ENCODE assay signal across 1 cellular context in the genomic region with DNA sequence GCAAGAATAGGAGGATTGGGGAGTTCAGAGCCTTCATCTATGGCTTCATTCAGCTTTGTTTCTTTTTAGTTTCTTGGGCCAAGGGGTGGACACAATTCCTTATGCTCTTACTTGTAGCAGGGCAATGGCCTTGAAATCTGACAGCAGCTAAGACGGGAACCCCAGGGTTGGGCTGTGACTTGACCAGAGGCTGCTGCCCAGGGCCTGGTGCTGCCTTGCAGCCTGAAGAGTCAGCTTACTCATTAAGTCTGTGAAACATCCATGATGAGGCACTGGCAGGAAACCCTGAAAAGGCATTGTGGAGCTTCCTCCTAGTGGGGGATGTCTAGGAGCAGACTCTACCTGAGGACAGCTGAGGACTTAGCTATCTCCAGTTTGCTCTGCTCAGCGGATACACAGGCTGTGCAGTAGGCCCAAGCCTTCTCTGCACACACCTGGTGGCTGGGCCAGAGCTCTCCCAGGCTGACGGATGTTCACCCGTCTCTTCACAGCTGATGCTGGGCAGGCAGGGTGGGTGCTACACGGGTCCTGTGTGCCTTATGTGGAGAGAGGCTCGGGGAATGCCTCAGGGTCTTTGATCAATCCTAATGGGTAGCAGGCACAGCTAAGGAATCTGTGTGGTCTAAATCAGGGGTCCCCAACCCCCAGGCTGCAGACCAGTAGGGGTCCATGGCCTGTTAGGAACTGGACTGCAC.
TF ChIP-seq lines count a peak whose summit lies in the region.

No MANE protein-coding gene starts in this region.

TF ChIP-seq in H1, 55 proteins besides CTCF, POLR2A, EP300 and RAD21:
- no peak for TF ChIP-seq EZH2 (IDR thresholded peaks at IDR 0.05; ENCODE audit: low read depth, low read length, severe bottlenecking)
- TF ChIP-seq CHD1 (IDR thresholded peaks at IDR 0.05; ENCODE audit: low read depth, low read length) = no peak
- no peak for TF ChIP-seq CBX8 (IDR thresholded peaks at IDR 0.05; ENCODE audit: borderline replicate concordance, low read depth, low read length)
- no peak for TF ChIP-seq SP4 (IDR thresholded peaks at IDR 0.05; ENCODE audit: low read length)
- TF ChIP-seq CEBPB (IDR thresholded peaks at IDR 0.05; ENCODE audit: low read depth, low read length) = no peak
- TF ChIP-seq CHD2 (IDR thresholded peaks at IDR 0.05; ENCODE audit: low read length) = no peak
- TF ChIP-seq NRF1 (IDR thresholded peaks at IDR 0.05; ENCODE audit: low read depth, low read length) = no peak
- no peak for TF ChIP-seq RBBP5 (IDR thresholded peaks at IDR 0.05; ENCODE audit: borderline replicate concordance, low read depth, low read length)
- TF ChIP-seq GTF2F1 (IDR thresholded peaks at IDR 0.05; ENCODE audit: borderline replicate concordance, low read depth, low read length) = no peak
- TF ChIP-seq, protein P1, sequence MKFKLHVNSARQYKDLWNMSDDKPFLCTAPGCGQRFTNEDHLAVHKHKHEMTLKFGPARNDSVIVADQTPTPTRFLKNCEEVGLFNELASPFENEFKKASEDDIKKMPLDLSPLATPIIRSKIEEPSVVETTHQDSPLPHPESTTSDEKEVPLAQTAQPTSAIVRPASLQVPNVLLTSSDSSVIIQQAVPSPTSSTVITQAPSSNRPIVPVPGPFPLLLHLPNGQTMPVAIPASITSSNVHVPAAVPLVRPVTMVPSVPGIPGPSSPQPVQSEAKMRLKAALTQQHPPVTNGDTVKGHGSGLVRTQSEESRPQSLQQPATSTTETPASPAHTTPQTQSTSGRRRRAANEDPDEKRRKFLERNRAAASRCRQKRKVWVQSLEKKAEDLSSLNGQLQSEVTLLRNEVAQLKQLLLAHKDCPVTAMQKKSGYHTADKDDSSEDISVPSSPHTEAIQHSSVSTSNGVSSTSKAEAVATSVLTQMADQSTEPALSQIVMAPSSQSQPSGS (IDR thresholded peaks at IDR 0.05; ENCODE audit: low read length) = no peak
- no peak for TF ChIP-seq ASH2L (IDR thresholded peaks at IDR 0.05; ENCODE audit: low read length)
- TF ChIP-seq SIN3A (conservative IDR thresholded peaks at IDR 0.05 in 1 of 2, IDR thresholded peaks at IDR 0.05 in 1 of 2; ENCODE audit: low read depth in 1 of 2, low read length in 2 of 2) = no peak
- no peak for TF ChIP-seq JUN (IDR thresholded peaks at IDR 0.05; ENCODE audit: low read depth, low read length)
- no peak for TF ChIP-seq TCF12 (IDR thresholded peaks at IDR 0.05; ENCODE audit: low read depth, low read length)
- TF ChIP-seq, protein P2, sequence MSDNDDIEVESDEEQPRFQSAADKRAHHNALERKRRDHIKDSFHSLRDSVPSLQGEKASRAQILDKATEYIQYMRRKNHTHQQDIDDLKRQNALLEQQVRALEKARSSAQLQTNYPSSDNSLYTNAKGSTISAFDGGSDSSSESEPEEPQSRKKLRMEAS (IDR thresholded peaks at IDR 0.05) = no peak
- TF ChIP-seq KDM4A (IDR thresholded peaks at IDR 0.05; ENCODE audit: low read depth, low read length, severe bottlenecking) = no peak
- TF ChIP-seq, protein P3, sequence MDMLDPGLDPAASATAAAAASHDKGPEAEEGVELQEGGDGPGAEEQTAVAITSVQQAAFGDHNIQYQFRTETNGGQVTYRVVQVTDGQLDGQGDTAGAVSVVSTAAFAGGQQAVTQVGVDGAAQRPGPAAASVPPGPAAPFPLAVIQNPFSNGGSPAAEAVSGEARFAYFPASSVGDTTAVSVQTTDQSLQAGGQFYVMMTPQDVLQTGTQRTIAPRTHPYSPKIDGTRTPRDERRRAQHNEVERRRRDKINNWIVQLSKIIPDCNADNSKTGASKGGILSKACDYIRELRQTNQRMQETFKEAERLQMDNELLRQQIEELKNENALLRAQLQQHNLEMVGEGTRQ (IDR thresholded peaks at IDR 0.05; ENCODE audit: low read length) = no peak
- TF ChIP-seq SIX5 (IDR thresholded peaks at IDR 0.05; ENCODE audit: low read depth, low read length) = no peak
- TF ChIP-seq FOSL1 (IDR thresholded peaks at IDR 0.05; ENCODE audit: insufficient read depth, low read depth, low read length) = no peak
- TF ChIP-seq NANOG (IDR thresholded peaks at IDR 0.05; ENCODE audit: insufficient read depth, low read depth, low read length, poor library complexity, severe bottlenecking) = no peak
